ENCODE assay signal across 8 cellular contexts in the genomic region with DNA sequence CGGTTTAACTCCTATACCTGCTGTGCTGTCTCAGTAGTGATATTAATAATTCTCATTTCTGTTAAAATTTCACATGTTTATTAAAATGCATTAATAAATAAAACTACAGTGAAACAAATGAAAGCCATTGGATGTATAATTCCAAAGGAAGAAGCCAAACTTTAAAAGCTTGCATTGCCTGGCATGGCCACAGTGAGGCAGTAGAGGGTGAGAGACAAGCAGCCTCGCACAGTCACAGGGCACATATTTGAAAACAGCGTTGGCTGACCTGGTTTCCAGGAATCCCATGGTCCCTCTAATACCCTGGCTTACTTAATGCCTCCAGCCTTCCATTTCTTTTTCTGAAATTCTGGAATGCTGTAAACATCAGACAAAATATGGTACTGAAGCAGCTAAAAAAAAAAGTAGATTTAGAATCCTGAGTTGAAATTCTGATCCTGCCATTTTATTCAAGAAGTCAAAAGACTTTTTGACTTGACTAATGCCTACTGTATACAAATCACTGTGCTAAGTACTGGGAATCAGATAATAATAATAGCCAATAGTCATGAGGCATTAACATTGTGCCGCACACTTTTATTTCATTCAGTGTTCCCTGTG.
DNase-seq lines count a peak whose midpoint lies in the region; ATAC-seq and TF ChIP-seq lines count a peak whose summit lies in the region.

No MANE protein-coding gene starts in this region.

- DNase-seq in NCI-H2171 treated with DMSO at 0.1 percent for 48 hours (lab: John Stamatoyannopoulos, UW): peak; percentile 37
- no peak for DNase-seq in NCI-H2171 (lab: John Stamatoyannopoulos, UW)
- DNase-seq in NCI-H146 (lab: John Stamatoyannopoulos, UW): peak; percentile 64
- DNase-seq in UCSD-AML1 (lab: John Stamatoyannopoulos, UW; ENCODE audit: unreplicated experiment): peak; percentile 59
- peak; percentile 76 for DNase-seq in brain microvascular endothelial cell
- DNase-seq in islet precursor cell: peak; percentile 81
- peak; percentile 66 for DNase-seq in stimulated activated CD4-positive, alpha-beta T cell treated with anti-CD3 and anti-CD28 coated beads, Interleukin-4, amount 100 ng/mL, for 1 hour

- H3K4me3 ChIP-seq in brain microvascular endothelial cell (ENCODE audit: low read depth, low read length): no peak overlapping the region

- no peaks in the 10 kb centered on the region for H3K27me3 ChIP-seq in brain microvascular endothelial cell (replicated peaks)

- peak; percentile 94 for TF ChIP-seq CTCF in brain microvascular endothelial cell (IDR thresholded peaks at IDR 0.05; ENCODE audit: low read depth, low read length, missing control alignments)

- H3K36me3 ChIP-seq in brain microvascular endothelial cell (replicated peaks): no peaks in the 10 kb centered on the region

- ATAC-seq in HG02852 (IDR thresholded peaks at IDR 0.05; ENCODE audit: unreplicated experiment): no peak

- in situ Hi-C loops in brain microvascular endothelial cell (cut with HindIII; ENCODE audit: low pct_ligation_motif_present, low sequenced_read_pairs): loop anchor here (10.0 kb wide), 1 partner anchor 189 kb away; the partner anchor contains the start of gene NPL

- no peak overlapping the region for H3K27ac ChIP-seq in brain microvascular endothelial cell
